In genomic region chr5:176599749-176600430, GRCh38 we compare ENCODE assay signal across 1 cellular context.
A peak's percentile ranks its signal among the peaks of the same experiment; 100 is the strongest.
TF ChIP-seq lines count a peak whose summit lies in the region.

No MANE protein-coding gene starts in this region.

TF ChIP-seq in K562, 482 proteins besides CTCF, POLR2A, EP300 and RAD21:
- 0 out of 2 replicates have a peak, but pooled peaks have one; percentile 7 for TF ChIP-seq EGR1 (conservative IDR thresholded peaks at IDR 0.05)
